In the genomic region with DNA sequence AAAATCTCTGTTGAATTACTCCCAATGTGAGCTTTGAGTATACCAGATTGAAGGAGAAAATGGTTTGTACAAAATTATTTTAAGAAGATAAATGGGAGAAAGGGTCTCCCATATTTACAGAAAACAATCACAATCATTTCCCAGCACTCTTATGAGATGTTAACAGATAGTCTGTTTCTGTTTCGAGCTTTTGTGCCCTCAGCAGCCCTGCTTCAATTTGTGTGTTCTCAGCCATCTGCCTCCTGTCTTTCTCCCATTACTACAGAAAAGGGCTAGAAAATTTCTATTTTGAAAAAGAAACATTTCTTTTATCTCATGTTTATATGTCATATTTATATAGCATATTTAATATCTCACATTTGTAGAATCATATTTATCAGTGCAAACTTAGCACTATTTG, we compare ENCODE assay signal across 26 cellular contexts.
DNase-seq lines count a peak whose midpoint lies in the region; ATAC-seq and TF ChIP-seq lines count a peak whose summit lies in the region.
"Had no signal": no experiment of that assay in that cellular context is flagged by ENCODE, and none has a peak within 500 bp of the region (broad histone marks: within the 10 kb centered on the region; RNA-seq: fewer than 3 reads in every experiment).

No MANE protein-coding gene starts in this region.

- no peak for DNase-seq in activated naive CD4-positive, alpha-beta T cell treated with anti-CD3 and anti-CD28 coated beads, Interleukin-2, amount 50 U/mL, for 72 hours (ENCODE audit: low spot score in 2 of 2)
- DNase-seq in activated naive CD4-positive, alpha-beta T cell treated with anti-CD3 and anti-CD28 coated beads, Interleukin-2, amount 10 ng/mL, durations not matched to agents 7 days and 5 days, result no peak
- DNase-seq in trophoblast cell (no peak), UCSD-AML1 (lab: John Stamatoyannopoulos, UW; ENCODE audit: unreplicated experiment) (no peak), ascending aorta (ENCODE audit: low spot score in 2 of 2) (no peak)
- DNase-seq in stimulated activated CD4-positive, alpha-beta T cell treated with anti-CD3 and anti-CD28 coated beads, Interleukin-1b, Interleukin-23, amount 100 ng/mL, for 48 hours, result no peak
- DNase-seq: activated naive CD4-positive, alpha-beta T cell treated with anti-CD3 and anti-CD28 coated beads for 36 hours; CD4-positive, alpha-beta memory T cell; immature natural killer cell; IMR-90; left cardiac atrium; mammary epithelial cell; NCI-H1436; NCI-H446; NCI-H748 treated with DMSO at 0.1 percent for 48 hours; occipital lobe; SHP77 treated with DMSO at 0.1 percent for 48 hours; stimulated activated CD4-positive, alpha-beta T cell treated with anti-CD3 and anti-CD28 coated beads, Interleukin-4, amount 100 ng/mL, for 24 hours; T-helper 9 cell; transverse colon had no signal

- peaks cover 10% of the 10 kb centered on the region for H3K79me1 ChIP-seq in trophoblast cell (ENCODE audit: low read length)

- WGBS in trophoblast cell (ENCODE audit: extremely low coverage, insufficient coverage, insufficient read length), result no CpG with 5 or more reads among the region's 1 CpG

- no peak overlapping the region for H4K8ac ChIP-seq in trophoblast cell (ENCODE audit: low read depth, low read length)

- H3K9ac ChIP-seq in trophoblast cell (ENCODE audit: low read length), result no peak overlapping the region

- no peak overlapping the region for H3K14ac ChIP-seq in trophoblast cell (ENCODE audit: low read length)

- no peak overlapping the region for H2AK5ac ChIP-seq in trophoblast cell (ENCODE audit: low read length)

- H2AFZ ChIP-seq in trophoblast cell (ENCODE audit: insufficient read depth, low read length, poor library complexity), result no peak overlapping the region

- H3K18ac ChIP-seq in trophoblast cell (ENCODE audit: low read length), result no peak overlapping the region

- intact Hi-C loops in ascending aorta (cut with DNase I), result no loop called here

- H2BK120ac ChIP-seq in trophoblast cell (ENCODE audit: insufficient read depth, low read length, poor library complexity), result no peak overlapping the region

- no peak overlapping the region for H3K4me3 Mint-ChIP-seq in activated naive CD4-positive, alpha-beta T cell treated with anti-CD3 and anti-CD28 coated beads, Interleukin-2, amount 10 ng/mL, durations not matched to agents 7 days and 5 days
- H3K4me3 Mint-ChIP-seq: activated naive CD4-positive, alpha-beta T cell treated with anti-CD3 and anti-CD28 coated beads for 36 hours; CD4-positive, alpha-beta memory T cell; immature natural killer cell; natural killer cell treated with Interleukin-12 subunit alpha and Interleukin-12 subunit beta and Interleukin-15 and Interleukin-18, amount 100 ng/mL, for 72 hours had no signal

- peak overlapping the region; percentile 38 to 62 for H3K27ac Mint-ChIP-seq in activated naive CD4-positive, alpha-beta T cell treated with anti-CD3 and anti-CD28 coated beads, Interleukin-2, amount 50 U/mL, for 72 hours
- H3K27ac Mint-ChIP-seq in activated naive CD4-positive, alpha-beta T cell treated with anti-CD3 and anti-CD28 coated beads, Interleukin-2, amount 10 ng/mL, durations not matched to agents 7 days and 5 days, result no peak overlapping the region
- H3K27ac Mint-ChIP-seq: immature natural killer cell; natural killer cell treated with Interleukin-12 subunit alpha and Interleukin-12 subunit beta and Interleukin-15 and Interleukin-18, amount 100 ng/mL, for 72 hours had no signal

- no peak overlapping the region for H3K4me2 ChIP-seq in trophoblast cell (ENCODE audit: low read length)

- ATAC-seq in activated naive CD4-positive, alpha-beta T cell treated with anti-CD3 and anti-CD28 coated beads, Interleukin-2, amount 50 U/mL, for 72 hours, result no peak
- ATAC-seq in GM21360 (IDR thresholded peaks at IDR 0.05; ENCODE audit: unreplicated experiment) (peak; percentile 26), HG03432 (IDR thresholded peaks at IDR 0.05; ENCODE audit: unreplicated experiment) (peak; percentile 22)
- ATAC-seq: gastroesophageal sphincter; left cardiac atrium; natural killer cell treated with Interleukin-12 subunit alpha and Interleukin-12 subunit beta and Interleukin-15 and Interleukin-18, amount 100 ng/mL, for 72 hours had no signal

- H3K4me1 ChIP-seq in trophoblast cell (ENCODE audit: control insufficient read depth in 1 of 2, insufficient read depth in 2 of 2, low read length in 2 of 2) (peaks cover 0 to 2% of the 10 kb centered on the region in 2 experiments), ascending aorta (peaks cover 0 to 2% of the 10 kb centered on the region in 2 donors)
- H3K4me1 ChIP-seq: breast epithelium, gastroesophageal sphincter, transverse colon had no signal

- H3K79me2 ChIP-seq in trophoblast cell (ENCODE audit: control insufficient read depth, insufficient read depth, low read length, poor library complexity), result no peaks in the 10 kb centered on the region

- no peak overlapping the region for H4K91ac ChIP-seq in trophoblast cell (ENCODE audit: low read depth, low read length)

- CTCF ChIA-PET in activated naive CD4-positive, alpha-beta T cell treated with anti-CD3 and anti-CD28 coated beads, Interleukin-2, amount 10 ng/mL, durations not matched to agents 7 days and 5 days (lab: Charles Lee), result interaction anchor here (1.1 kb wide), 1 partner anchor 11 kb away, joined by 3 read pairs; no protein-coding TSS in a partner anchor

- peaks cover 22 to 48% of the 10 kb centered on the region in 2 donors for H3K36me3 Mint-ChIP-seq in activated naive CD4-positive, alpha-beta T cell treated with anti-CD3 and anti-CD28 coated beads, Interleukin-2, amount 50 U/mL, for 72 hours
- peaks cover 35% of the 10 kb centered on the region for H3K36me3 Mint-ChIP-seq in activated naive CD4-positive, alpha-beta T cell treated with anti-CD3 and anti-CD28 coated beads, Interleukin-2, amount 10 ng/mL, durations not matched to agents 7 days and 5 days
- H3K36me3 Mint-ChIP-seq: CD4-positive, alpha-beta memory T cell; immature natural killer cell had no signal

- no peak overlapping the region for H4K12ac ChIP-seq in trophoblast cell (ENCODE audit: low read depth, low read length)

- no peaks in the 10 kb centered on the region for H3K27me3 ChIP-seq in trophoblast cell (ENCODE audit: insufficient read depth, low read length)
- no peaks in the 10 kb centered on the region for H3K27me3 ChIP-seq in ascending aorta
- H3K27me3 ChIP-seq: breast epithelium, gastroesophageal sphincter, transverse colon had no signal

- no peak overlapping the region for H2BK12ac ChIP-seq in trophoblast cell (ENCODE audit: low read length)

- H3K4me3 ChIP-seq in trophoblast cell (ENCODE audit: low read depth, low read length), result no peak overlapping the region
- H3K4me3 ChIP-seq in ascending aorta, result no peak overlapping the region
- H3K4me3 ChIP-seq: breast epithelium, gastroesophageal sphincter, transverse colon had no signal

- no peak overlapping the region for H3K4ac ChIP-seq in trophoblast cell (ENCODE audit: low read depth, low read length)

- no peak for TF ChIP-seq CTCF in ascending aorta (IDR thresholded peaks at IDR 0.05)

- H3K23ac ChIP-seq in trophoblast cell (ENCODE audit: low read length), result no peak overlapping the region

- H3K27ac ChIP-seq in trophoblast cell (ENCODE audit: low read depth, low read length) (peak overlapping the region; percentile 46), ascending aorta (no peak overlapping the region)
- H3K27ac ChIP-seq: breast epithelium, gastroesophageal sphincter, transverse colon, VCaP had no signal

- no peaks in the 10 kb centered on the region for H3K9me3 ChIP-seq in trophoblast cell (ENCODE audit: insufficient read depth, low read depth, low read length)
- no peaks in the 10 kb centered on the region for H3K9me3 ChIP-seq in ascending aorta
- H3K9me3 ChIP-seq: breast epithelium, gastroesophageal sphincter, transverse colon had no signal

- H3K27me3 Mint-ChIP-seq in activated naive CD4-positive, alpha-beta T cell treated with anti-CD3 and anti-CD28 coated beads, Interleukin-2, amount 10 ng/mL, durations not matched to agents 7 days and 5 days, result no peaks in the 10 kb centered on the region
- H3K27me3 Mint-ChIP-seq: CD4-positive, alpha-beta memory T cell; natural killer cell treated with Interleukin-12 subunit alpha and Interleukin-12 subunit beta and Interleukin-15 and Interleukin-18, amount 100 ng/mL, for 72 hours had no signal

- peaks cover 40% of the 10 kb centered on the region for H3K4me1 Mint-ChIP-seq in activated naive CD4-positive, alpha-beta T cell treated with anti-CD3 and anti-CD28 coated beads, Interleukin-2, amount 10 ng/mL, durations not matched to agents 7 days and 5 days
- H3K4me1 Mint-ChIP-seq: immature natural killer cell had no signal

- no peaks in the 10 kb centered on the region for H3K36me3 ChIP-seq in trophoblast cell (ENCODE audit: control insufficient read depth in 1 of 2, insufficient read depth in 2 of 2, low read length in 2 of 2)
- no peaks in the 10 kb centered on the region for H3K36me3 ChIP-seq in ascending aorta
- H3K36me3 ChIP-seq: breast epithelium, gastroesophageal sphincter, transverse colon had no signal

- H3K9me3 Mint-ChIP-seq in activated naive CD4-positive, alpha-beta T cell treated with anti-CD3 and anti-CD28 coated beads, Interleukin-2, amount 50 U/mL, for 72 hours, result peaks cover 29 to 37% of the 10 kb centered on the region in 2 donors
- H3K9me3 Mint-ChIP-seq in activated naive CD4-positive, alpha-beta T cell treated with anti-CD3 and anti-CD28 coated beads, Interleukin-2, amount 10 ng/mL, durations not matched to agents 7 days and 5 days, result peaks cover 30% of the 10 kb centered on the region

- no peak overlapping the region for H2BK5ac ChIP-seq in trophoblast cell (ENCODE audit: low read depth, low read length, poor library complexity)

Comparison
In these comparisons a context has a peak if more than half of its experiments do, and no peak if none do; other contexts are left out.
1. ATAC-seq: peak in GM21360 (single experiment) and HG03432 (single experiment); none in activated naive CD4-positive, alpha-beta T cell treated with anti-CD3 and anti-CD28 coated beads, Interleukin-2, amount 50 U/mL, for 72 hours (0 of 2).